In the genomic region with DNA sequence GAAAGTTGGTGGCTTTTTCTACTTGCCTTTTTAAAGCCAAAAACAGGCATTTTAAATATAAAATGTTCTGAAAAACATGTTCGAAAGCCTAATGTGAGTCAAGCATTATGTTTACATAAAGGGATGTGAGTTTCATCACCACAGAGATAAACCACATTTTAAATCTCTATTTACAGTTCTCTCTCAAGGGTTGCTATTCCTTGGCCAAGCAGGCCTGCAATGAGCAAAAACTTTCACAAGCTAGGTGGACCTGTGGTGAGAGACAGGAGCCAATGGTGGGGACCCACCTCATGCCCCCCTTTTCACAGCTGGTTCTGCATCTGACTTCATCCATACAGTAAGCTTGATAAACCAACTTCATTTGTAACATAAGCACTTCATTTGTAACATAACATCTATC, we compare ENCODE assay signal across 8 cellular contexts.
DNase-seq lines count a peak whose midpoint lies in the region; ATAC-seq, FAIRE-seq and TF ChIP-seq lines count a peak whose summit lies in the region.

No MANE protein-coding gene starts in this region.

- no peaks in the 10 kb centered on the region for H3K36me3 ChIP-seq in GM12878 (ENCODE audit: control insufficient read depth in 2 of 2, insufficient read depth in 2 of 2, low read length in 1 of 2)
- H3K36me3 ChIP-seq in SJCRH30 = peaks cover 33% of the 10 kb centered on the region

- H3K4me1 ChIP-seq in GM12878 (ENCODE audit: control insufficient read depth, insufficient read depth, low read length) = peaks cover 52% of the 10 kb centered on the region
- H3K4me1 ChIP-seq in SJCRH30 = no peaks in the 10 kb centered on the region

- H2AFZ ChIP-seq in GM12878 (ENCODE audit: control insufficient read depth, low read depth, low read length) = no peak overlapping the region

- peak; percentile 62 for ATAC-seq in GM21423 (IDR thresholded peaks at IDR 0.05; ENCODE audit: unreplicated experiment)
- peak; percentile 66 for ATAC-seq in HG03571 (IDR thresholded peaks at IDR 0.05; ENCODE audit: unreplicated experiment)
- ATAC-seq in GM12878 = peak; percentile 78
- ATAC-seq in Right ventricle myocardium inferior = no peak

- 0 out of 2 replicates have a peak, but pooled peaks have one; percentile 2 for TF ChIP-seq RAD21 in GM12878 (IDR thresholded peaks at IDR 0.05; ENCODE audit: insufficient read depth, low read depth, low read length)

- TF ChIP-seq CTCF in GM12878 (IDR thresholded peaks at IDR 0.05 in 2 of 3, conservative IDR thresholded peaks at IDR 0.05 in 1 of 3; ENCODE audit: control insufficient read depth in 2 of 3, extremely low read depth in 1 of 3, insufficient read depth in 1 of 3, low read depth in 3 of 3, low read length in 3 of 3) = no peak

- no peak overlapping the region; the same call in 1 of the 2 replicates for H3K4me3 ChIP-seq in GM12878
- H3K4me3 ChIP-seq in SJCRH30 = no peak overlapping the region

- H3K27me3 ChIP-seq in GM12878 (replicated peaks in 1 of 2; ENCODE audit: control insufficient read depth in 2 of 2, insufficient read depth in 2 of 2, low read length in 1 of 2) = no peaks in the 10 kb centered on the region
- H3K27me3 ChIP-seq in SJCRH30 = no peaks in the 10 kb centered on the region

- H3K79me2 ChIP-seq in GM12878 (ENCODE audit: control insufficient read depth, insufficient read depth, low read length) = peaks cover 84% of the 10 kb centered on the region

- SMC1A ChIA-PET in GM12878 (lab: Charles Lee; ENCODE audit: uncharacterized antibody, unreplicated experiment) = interaction anchor here (0.7 to 8.9 kb wide), 18 partner anchors 9 to 147 kb away, joined by 3 to 219 read pairs (median 5); a partner anchor contains a TSS

- H3K4me2 ChIP-seq in GM12878 (ENCODE audit: control insufficient read depth, insufficient read depth) = peak overlapping the region; percentile 72

- DNase-seq in GM04504 (ENCODE audit: low read depth) (peak; percentile 25), GM12878 (ENCODE audit: low read depth, low spot score) (peak; percentile 86), SJCRH30 (no peak), Right ventricle myocardium inferior (ENCODE audit: missing footprints) (no peak)
- DNase-seq in stimulated activated CD8-positive, alpha-beta memory T cell treated with anti-CD3 and anti-CD28 coated beads, Interleukin-4, amount 100 ng/mL, for 48 hours = peak; percentile 57
- no peak for DNase-seq in activated effector memory CD4-positive, alpha-beta T cell treated with anti-CD3 and anti-CD28 coated beads, Interleukin-2, amount 50 U/mL, for 16 hours

- peak overlapping the region; percentile 88 for H3K27ac ChIP-seq in GM12878 (ENCODE audit: control insufficient read depth, insufficient read depth)
- no peak overlapping the region for H3K27ac ChIP-seq in SJCRH30

- no TSS peak for BruUV-seq in GM12878 (replicated peaks; lab: Mats Ljungman, UMichigan)

- peak; percentile 75 for FAIRE-seq in GM12878 (lab: Jason Lieb, UNC)

- H3K9ac ChIP-seq in GM12878 (ENCODE audit: control insufficient read depth, insufficient read depth, low read length) = no peak overlapping the region

- in situ Hi-C loops in GM12878 (cut with MboI) = loop anchor here (5.0 kb wide), 1 partner anchor 47 kb away; no protein-coding TSS in a partner anchor

- intact Hi-C loops in GM12878 (cut with micrococcal nuclease; ENCODE audit: unreplicated experiment) (loop anchor here (1.0 to 5.0 kb wide), 4 partner anchors 57 to 147 kb away; a partner anchor contains a TSS), Right ventricle myocardium inferior (cut with DNase I) (no loop called here)

- CTCF ChIA-PET in GM12878 (lab: Yijun Ruan, JAX) = interaction anchor here (0.7 to 1.9 kb wide), 9 partner anchors 9 to 132 kb away, joined by 3 to 9 read pairs (median 4); no protein-coding TSS in a partner anchor

- peak; percentile 74 to 84; a peak in 3 of 4 replicates for TF ChIP-seq EP300 in GM12878 (IDR thresholded peaks at IDR 0.05; ENCODE audit: borderline replicate concordance in 1 of 2, control insufficient read depth in 1 of 2, low read depth in 2 of 2, low read length in 2 of 2)

- RAD21 ChIA-PET in GM12878 (lab: Charles Lee; ENCODE audit: unreplicated experiment) = interaction anchor here (0.6 to 8.9 kb wide), 13 partner anchors 9 to 131 kb away, joined by 3 to 94 read pairs (median 3); a partner anchor contains a TSS

- no peak for TF ChIP-seq POLR2A in GM12878 (IDR thresholded peaks at IDR 0.05; ENCODE audit: low read depth, low read length)

- H3K9me3 ChIP-seq in GM12878 (replicated peaks; ENCODE audit: control insufficient read depth, insufficient read depth, low read length) = no peaks in the 10 kb centered on the region
- no peaks in the 10 kb centered on the region for H3K9me3 ChIP-seq in SJCRH30 (replicated peaks)

- POLR2A ChIA-PET in GM12878 (lab: Charles Lee) = interaction anchor here (0.6 to 6.2 kb wide), 7 partner anchors 14 to 67 kb away, joined by 3 to 49 read pairs (median 3); no protein-coding TSS in a partner anchor

- WGBS in GM12878 (ENCODE audit: insufficient coverage, insufficient replicate concordance, low lambda C conversion rate, missing lambda C conversion rate) = 0% methylated on average over 1 of the region's 1 CpG

- H4K20me1 ChIP-seq in GM12878 (ENCODE audit: control insufficient read depth, insufficient read depth) = no peaks in the 10 kb centered on the region

TF ChIP-seq in GM12878, 131 proteins besides CTCF, POLR2A, EP300 and RAD21 (continues in another document):
- TF ChIP-seq MTA3 (IDR thresholded peaks at IDR 0.05; ENCODE audit: borderline replicate concordance, low read length) = peak; percentile 84; the same call in 1 of the 2 replicates
- peak in 1 of 2 experiments; percentile 64; a peak in 1 of 4 replicates for TF ChIP-seq ETV6 (conservative IDR thresholded peaks at IDR 0.05 in 1 of 2, IDR thresholded peaks at IDR 0.05 in 1 of 2; ENCODE audit: borderline replicate concordance in 1 of 2, low read depth in 1 of 2)
- no peak for TF ChIP-seq SMARCA5 (IDR thresholded peaks at IDR 0.05)
- TF ChIP-seq TCF3 (IDR thresholded peaks at IDR 0.05; ENCODE audit: borderline replicate concordance, insufficient read depth, low read depth, low read length) = peak; percentile 31; the same call in 1 of the 2 replicates
- peak; percentile 61 for TF ChIP-seq MEF2B (IDR thresholded peaks at IDR 0.05; ENCODE audit: partially characterized antibody, poor library complexity, severe bottlenecking)
- no peak for TF ChIP-seq WRNIP1 (IDR thresholded peaks at IDR 0.05; ENCODE audit: borderline replicate concordance, low read depth, low read length)
- TF ChIP-seq IRF4 (IDR thresholded peaks at IDR 0.05; ENCODE audit: low read depth, low read length) = 0 out of 2 replicates have a peak, but pooled peaks have one; percentile 51
- peak; percentile 73 for TF ChIP-seq MEF2A (IDR thresholded peaks at IDR 0.05; ENCODE audit: insufficient read depth, low read depth, low read length)
- TF ChIP-seq MXI1 (IDR thresholded peaks at IDR 0.05; ENCODE audit: low read depth, low read length) = peak; percentile 61
- peak; percentile 47 for TF ChIP-seq IKZF1 (conservative IDR thresholded peaks at IDR 0.05)
- TF ChIP-seq SMAD1 (IDR thresholded peaks at IDR 0.05; ENCODE audit: low read depth, partially characterized antibody) = no peak
- 0 out of 2 replicates have a peak, but pooled peaks have one; percentile 33 for TF ChIP-seq ZNF24 (IDR thresholded peaks at IDR 0.05)
- TF ChIP-seq JUNB (IDR thresholded peaks at IDR 0.05) = peak; percentile 55
- TF ChIP-seq DPF2 (IDR thresholded peaks at IDR 0.05) = no peak; the same call in 1 of the 2 replicates
- TF ChIP-seq, protein P1, sequence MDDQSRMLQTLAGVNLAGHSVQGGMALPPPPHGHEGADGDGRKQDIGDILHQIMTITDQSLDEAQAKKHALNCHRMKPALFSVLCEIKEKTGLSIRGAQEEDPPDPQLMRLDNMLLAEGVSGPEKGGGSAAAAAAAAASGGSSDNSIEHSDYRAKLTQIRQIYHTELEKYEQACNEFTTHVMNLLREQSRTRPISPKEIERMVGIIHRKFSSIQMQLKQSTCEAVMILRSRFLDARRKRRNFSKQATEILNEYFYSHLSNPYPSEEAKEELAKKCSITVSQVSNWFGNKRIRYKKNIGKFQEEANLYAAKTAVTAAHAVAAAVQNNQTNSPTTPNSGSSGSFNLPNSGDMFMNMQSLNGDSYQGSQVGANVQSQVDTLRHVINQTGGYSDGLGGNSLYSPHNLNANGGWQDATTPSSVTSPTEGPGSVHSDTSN (IDR thresholded peaks at IDR 0.05; ENCODE audit: insufficient replicate concordance, low read depth, low read length) = no peak
- TF ChIP-seq ZNF384 (IDR thresholded peaks at IDR 0.05; ENCODE audit: borderline replicate concordance, low read depth, low read length) = no peak
- peak; percentile 57; the same call in 1 of the 2 replicates for TF ChIP-seq CREM (IDR thresholded peaks at IDR 0.05; ENCODE audit: low read depth)
- no peak for TF ChIP-seq GATAD2B (conservative IDR thresholded peaks at IDR 0.05; ENCODE audit: low read depth)

Comparison
In these comparisons a context has a peak if more than half of its experiments do, and no peak if none do; other contexts are left out.
1. DNase-seq: peak in GM04504 (single experiment), GM12878 (single experiment) and stimulated activated CD8-positive, alpha-beta memory T cell treated with anti-CD3 and anti-CD28 coated beads, Interleukin-4, amount 100 ng/mL, for 48 hours (single experiment); none in activated effector memory CD4-positive, alpha-beta T cell treated with anti-CD3 and anti-CD28 coated beads, Interleukin-2, amount 50 U/mL, for 16 hours (single experiment), SJCRH30 (0 of 2) and Right ventricle myocardium inferior (single experiment).